In the genomic region with DNA sequence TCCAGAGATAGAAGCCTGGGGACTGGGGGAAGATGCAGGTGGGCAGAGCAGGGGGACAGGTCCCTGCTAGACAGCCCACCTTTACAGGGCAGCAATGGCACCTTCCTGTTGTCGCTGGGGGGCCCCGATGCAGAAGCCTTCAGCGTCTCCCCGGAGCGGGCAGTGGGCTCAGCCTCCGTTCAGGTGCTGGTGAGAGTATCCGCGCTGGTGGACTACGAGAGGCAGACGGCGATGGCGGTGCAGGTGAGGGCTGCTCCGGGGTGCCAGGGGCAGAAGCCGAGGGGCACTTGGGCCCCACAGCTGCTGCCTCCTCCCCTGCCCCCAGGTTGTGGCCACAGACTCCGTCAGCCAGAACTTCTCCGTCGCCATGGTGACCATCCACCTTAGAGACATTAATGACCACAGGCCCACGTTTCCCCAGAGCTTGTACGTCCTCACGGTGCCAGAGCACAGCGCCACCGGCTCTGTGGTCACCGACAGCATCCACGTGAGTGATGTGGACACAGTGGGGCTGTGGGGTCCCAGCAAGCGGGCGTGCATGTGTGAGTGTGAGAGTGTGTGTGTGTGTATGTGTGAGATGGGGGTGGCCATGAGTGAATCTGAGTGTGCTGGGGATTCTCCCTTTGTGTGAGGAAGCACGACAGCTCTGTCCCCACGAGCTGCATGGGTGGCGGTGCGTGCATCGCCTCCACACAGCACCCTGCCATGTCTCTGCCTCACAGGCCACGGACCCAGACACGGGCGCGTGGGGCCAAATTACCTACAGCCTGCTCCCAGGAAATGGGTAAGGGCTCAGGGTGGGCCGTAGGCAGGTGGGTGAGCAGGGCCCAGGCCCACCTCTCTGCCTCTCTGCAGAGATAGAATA, we compare ENCODE assay signal across 16 cellular contexts. TPM values are rescaled to one million over a fixed set of nuclear protein-coding genes. Genes with fewer than 3 reads are reported as not detected.
DNase-seq lines count a peak whose midpoint lies in the region; ATAC-seq, FAIRE-seq and TF ChIP-seq lines count a peak whose summit lies in the region.
"Had no signal": no experiment of that assay in that cellular context is flagged by ENCODE, and none has a peak within 500 bp of the region (broad histone marks: within the 10 kb centered on the region; RNA-seq: fewer than 3 reads in every experiment).

No MANE protein-coding gene starts in this region.

- H3K27ac ChIP-seq in BLaER1: no peak overlapping the region
- no peak overlapping the region for H3K27ac ChIP-seq in MM.1S (ENCODE audit: low read length)
- H3K27ac ChIP-seq in K562 (ENCODE audit: extremely low read depth, low read depth, low read length): no peak overlapping the region
- no peak overlapping the region for H3K27ac ChIP-seq in coronary artery
- H3K27ac ChIP-seq in GM23248: no peak overlapping the region
- no peak overlapping the region for H3K27ac ChIP-seq in uterus

- no peaks in the 10 kb centered on the region for H3K36me3 Mint-ChIP-seq in nephron progenitor cell (ENCODE audit: low read depth)

- TF ChIP-seq POLR2A in K562 (conservative IDR thresholded peaks at IDR 0.05) (no peak), uterus (IDR thresholded peaks at IDR 0.05) (no peak)

- H3K27me3 Mint-ChIP-seq in nephron progenitor cell (ENCODE audit: low read depth, poor library complexity): peaks cover 18% of the 10 kb centered on the region

- peak overlapping the region; percentile 62 for H3K4me2 ChIP-seq in BLaER1
- no peak overlapping the region for H3K4me2 ChIP-seq in MM.1S (ENCODE audit: low read depth, low read length)
- H3K4me2 ChIP-seq in K562 (ENCODE audit: insufficient read depth, low read length): no peak overlapping the region
- no peak overlapping the region for H3K4me2 ChIP-seq in GM23248 (ENCODE audit: unreplicated experiment)

- DNase-seq in MM.1S (no peak), K562 (ENCODE audit: extremely low read depth in 1 of 4, low spot score in 3 of 4) (no peak), nephron progenitor cell (peak; percentile 46), coronary artery (ENCODE audit: low spot score) (no peak), GM23248 (no peak), foreskin fibroblast (no peak), uterus (no peak)
- DNase-seq: KG1, NCI-H1048, NCI-H1436 treated with DMSO at 0.1 percent for 48 hours, NCI-H2081, SIG-M5 had no signal

- CTCF ChIA-PET in K562 (lab: Yijun Ruan, JAX; ENCODE audit: low intra/inter-chr PET ratio): interaction anchor here (0.6 to 1.3 kb wide), 3 partner anchors 11 to 1046 kb away, joined by 3 to 5 read pairs (median 3); no protein-coding TSS in a partner anchor

- H3K4me1 Mint-ChIP-seq in nephron progenitor cell: peaks cover 35% of the 10 kb centered on the region

- H3K36me3 ChIP-seq in BLaER1: no peaks in the 10 kb centered on the region
- no peaks in the 10 kb centered on the region for H3K36me3 ChIP-seq in MM.1S (replicated peaks; ENCODE audit: insufficient read depth, low read length)
- H3K36me3 ChIP-seq in K562 (ENCODE audit: control insufficient read depth, insufficient read depth, low read length): no peaks in the 10 kb centered on the region
- H3K36me3 ChIP-seq in GM23248 (ENCODE audit: low read depth): no peaks in the 10 kb centered on the region
- H3K36me3 ChIP-seq in uterus: no peaks in the 10 kb centered on the region

- no peaks in the 10 kb centered on the region for H4K20me1 ChIP-seq in BLaER1
- H4K20me1 ChIP-seq in MM.1S (ENCODE audit: insufficient read depth, low read length): no peaks in the 10 kb centered on the region
- H4K20me1 ChIP-seq in K562 (replicated peaks; ENCODE audit: control insufficient read depth, insufficient read depth, low read length): no peaks in the 10 kb centered on the region; the same call in 1 of the 2 replicates
- H4K20me1 ChIP-seq in GM23248 (ENCODE audit: insufficient read depth): no peaks in the 10 kb centered on the region

- 48% methylated on average over 30 of the region's 36 CpGs for WGBS in K562 (ENCODE audit: insufficient coverage, low coverage, missing lambda C conversion rate)
- 84 to 85% methylated on average over 35 to 36 of the region's 36 CpGs for WGBS in GM23248 (ENCODE audit: low coverage in 1 of 2, low lambda C conversion rate in 2 of 2, missing lambda C conversion rate in 2 of 2), 2 experiments

- in situ Hi-C loops in K562 (cut with MboI): loop anchor here (25.0 kb wide), 1 partner anchor 840 kb away; no protein-coding TSS in a partner anchor
- in situ Hi-C loops in GM23248 (cut with MboI): no loop called here

- H3K9ac ChIP-seq in BLaER1 (no peak overlapping the region), MM.1S (ENCODE audit: low read length) (no peak overlapping the region), K562 (ENCODE audit: insufficient read depth in 1 of 2, low read depth in 2 of 2, low read length in 2 of 2) (peak overlapping the region in 1 of 2 experiments; percentile 23; a peak in 1 of 4 replicates), GM23248 (no peak overlapping the region)

- H3K9me1 ChIP-seq in K562 (ENCODE audit: control insufficient read depth, insufficient read depth, low read length): no peaks in the 10 kb centered on the region

- no TSS peak for BruUV-seq in K562 (replicated peaks; lab: Mats Ljungman, UMichigan)

- H3F3A ChIP-seq in MM.1S (ENCODE audit: insufficient read depth, low read length) (no peaks in the 10 kb centered on the region), GM23248 (ENCODE audit: insufficient read depth) (no peaks in the 10 kb centered on the region)

- no peak for ATAC-seq in K562

- H3K9me3 ChIP-seq in BLaER1 (no peaks in the 10 kb centered on the region), MM.1S (replicated peaks; ENCODE audit: insufficient read depth, low read length) (no peaks in the 10 kb centered on the region), K562 (replicated peaks; ENCODE audit: control insufficient read depth, insufficient read depth, low read depth, low read length) (no peaks in the 10 kb centered on the region), GM23248 (ENCODE audit: low read depth) (no peaks in the 10 kb centered on the region), uterus (no peaks in the 10 kb centered on the region)

- no peak for TF ChIP-seq RAD21 in K562 (CRISPR knock-in tag; conservative IDR thresholded peaks at IDR 0.05 in 1 of 2, IDR thresholded peaks at IDR 0.05 in 1 of 2)

- H3K79me2 ChIP-seq in MM.1S (ENCODE audit: low read length): no peaks in the 10 kb centered on the region
- no peaks in the 10 kb centered on the region for H3K79me2 ChIP-seq in K562 (ENCODE audit: control insufficient read depth, insufficient read depth, low read length)
- no peaks in the 10 kb centered on the region for H3K79me2 ChIP-seq in GM23248 (ENCODE audit: insufficient read depth)

- no peak for FAIRE-seq in K562 (lab: Jason Lieb, UNC)

- H3K27ac Mint-ChIP-seq in nephron progenitor cell: no peak overlapping the region

- H3K27me3 ChIP-seq in BLaER1 (no peaks in the 10 kb centered on the region), MM.1S (replicated peaks; ENCODE audit: insufficient read depth, low read length) (no peaks in the 10 kb centered on the region), K562 (ENCODE audit: control insufficient read depth in 2 of 2, insufficient read depth in 2 of 2, low read length in 2 of 2) (peaks cover 10 to 25% of the 10 kb centered on the region in 2 experiments; a peak in 4 of 5 replicates), GM23248 (replicated peaks; ENCODE audit: insufficient read depth) (no peaks in the 10 kb centered on the region), uterus (no peaks in the 10 kb centered on the region)

- no peaks in the 10 kb centered on the region for H3K9me3 Mint-ChIP-seq in nephron progenitor cell
- H3K9me3 Mint-ChIP-seq: H9 had no signal

- intact Hi-C loops in K562 (cut with micrococcal nuclease): loop anchor here (10.0 kb wide), 1 partner anchor 67 kb away; a partner anchor contains a TSS
- intact Hi-C loops in uterus (cut with DNase I; ENCODE audit: low total_unique reads): no loop called here

- POLR2A ChIA-PET in K562 (lab: Yijun Ruan, JAX): no interaction called here

- no peak overlapping the region for H3K4me3 ChIP-seq in BLaER1
- no peak overlapping the region for H3K4me3 ChIP-seq in MM.1S (ENCODE audit: low read length)
- no peak overlapping the region for H3K4me3 ChIP-seq in K562
- H3K4me3 ChIP-seq in coronary artery: no peak overlapping the region
- no peak overlapping the region for H3K4me3 ChIP-seq in GM23248
- no peak overlapping the region for H3K4me3 ChIP-seq in foreskin fibroblast (ENCODE audit: low read depth in 1 of 2, low read length in 2 of 2)
- no peak overlapping the region for H3K4me3 ChIP-seq in uterus

- no peak for TF ChIP-seq CTCF in MM.1S (IDR thresholded peaks at IDR 0.05; ENCODE audit: low read length)
- TF ChIP-seq CTCF in K562 (IDR thresholded peaks at IDR 0.05 in 2 of 3, conservative IDR thresholded peaks at IDR 0.05 in 1 of 3; ENCODE audit: insufficient read depth in 2 of 3, low read depth in 1 of 3, low read length in 3 of 3): no peak
- no peak for TF ChIP-seq CTCF in nephron progenitor cell (IDR thresholded peaks at IDR 0.05)
- TF ChIP-seq CTCF in coronary artery (IDR thresholded peaks at IDR 0.05): no peak
- TF ChIP-seq CTCF in foreskin fibroblast (IDR thresholded peaks at IDR 0.05; ENCODE audit: low read depth, low read length): no peak
- no peak for TF ChIP-seq CTCF in uterus (IDR thresholded peaks at IDR 0.05)

- H3K4me1 ChIP-seq in BLaER1: peaks cover 17% of the 10 kb centered on the region
- H3K4me1 ChIP-seq in MM.1S (ENCODE audit: low read length): no peaks in the 10 kb centered on the region
- H3K4me1 ChIP-seq in K562 (replicated peaks in 1 of 2; ENCODE audit: control insufficient read depth in 2 of 2, insufficient read depth in 2 of 2, low read length in 2 of 2): peaks cover 0 to 38% of the 10 kb centered on the region in 2 experiments; a peak in 3 of 5 replicates
- H3K4me1 ChIP-seq in GM23248 (ENCODE audit: insufficient read depth): no peaks in the 10 kb centered on the region
- H3K4me1 ChIP-seq in uterus: no peaks in the 10 kb centered on the region

- H2AFZ ChIP-seq in MM.1S (ENCODE audit: low read length): 0 out of 2 replicates have a peak overlapping the region, but pooled peaks have one; percentile 42
- peak overlapping the region; percentile 58; the same call in 1 of the 2 replicates for H2AFZ ChIP-seq in K562 (ENCODE audit: low read depth, low read length)
- no peak overlapping the region for H2AFZ ChIP-seq in GM23248

- H3K9me2 ChIP-seq in MM.1S (replicated peaks; ENCODE audit: insufficient read depth, low read length) (no peaks in the 10 kb centered on the region), GM23248 (ENCODE audit: insufficient read depth) (no peaks in the 10 kb centered on the region)

- no peak overlapping the region for H3K4me3 Mint-ChIP-seq in nephron progenitor cell

- no peak for TF ChIP-seq EP300 in K562 (IDR thresholded peaks at IDR 0.05; ENCODE audit: low read length)

RNA-seq across cellular contexts. Expression of a gene that starts 28.4 kb away (rescaled TPM):
- total RNA-seq in K562 (2011; cell fraction: chromatin; rRNA removed; ENCODE audit: low replicate concordance): 1.0 TPM in 1 of 2 replicates, not detected in the other
- 0.13 and 0.17 TPM in 2 replicates for total RNA-seq in K562 (2011; cell fraction: nucleolus; rRNA removed)
- total RNA-seq in K562 (2011; cell fraction: nucleoplasm; rRNA removed): 0.15 TPM in 1 of 2 replicates, not detected in the other
- total RNA-seq in K562 (2014; rRNA removed) (0.04 and 0.09 TPM in 2 replicates), K562 (2014; rRNA removed; fragmentation: Illumina TruSeq; extraction: Trizol) (0.10 and 0.18 TPM in 2 replicates), K562 (2015; rRNA removed; fragmentation: Illumina TruSeq; extraction: Trizol) (0.22 and 0.23 TPM in 2 replicates), K562 (2021) (0.36 and 0.62 TPM in 2 replicates), uterus (under 1 TPM in 3 of 4 donors, not detected in 1; under 0.01 to 0.35 (median 0.09) TPM)
- polyA plus RNA-seq in K562 (2011; rRNA removed) (0.01 TPM in 1 of 2 replicates, not detected in the other), K562 (2014; fragmentation: Illumina TruSeq; extraction: Trizol) (0.01 and 0.04 TPM in 2 replicates), K562 (2014; fragmentation: Nextera tagmentation; extraction: Ambion mirVana) (not detected), K562 (2014; rRNA removed) (0.03 TPM in 1 of 2 replicates, not detected in the other), GM23248 (2016; fragmentation: Nextera tagmentation; extraction: Ambion mirVana) (not detected in 2 replicates)
- polyA plus RNA-seq in K562 (2011; cell fraction: cytosol; rRNA removed): not detected in 2 replicates
- polyA plus RNA-seq in K562 (2011; cell fraction: nucleus; rRNA removed): 0.06 and 0.18 TPM in 2 replicates
- 0.07 and 0.42 TPM in 2 replicates for polyA plus RNA-seq in K562 (2012)
- polyA minus RNA-seq in K562 (2011; rRNA and poly(A)+ RNA removed): not detected in 2 replicates
- polyA minus RNA-seq in K562 (2011; cell fraction: cytosol; rRNA and poly(A)+ RNA removed): 0.67 TPM in 1 of 2 replicates, not detected in the other
- polyA minus RNA-seq in K562 (2011; cell fraction: nucleus; rRNA and poly(A)+ RNA removed): 0.27 and 0.33 TPM in 2 replicates
- total RNA-seq in GM23248 (2014; rRNA removed; shearing (Covaris generic)): not detected in 2 replicates
- total RNA-seq: A673, RPMI7951 had no signal

RNA-seq across cellular contexts. Expression of a gene that starts 32.4 kb away (rescaled TPM):
- total RNA-seq in K562 (2011; cell fraction: chromatin; rRNA removed; ENCODE audit: low replicate concordance): 4.6 and 13.9 TPM in 2 replicates
- 5.5 and 8.2 TPM in 2 replicates for total RNA-seq in K562 (2011; cell fraction: nucleolus; rRNA removed)
- total RNA-seq in K562 (2011; cell fraction: nucleoplasm; rRNA removed): 3.7 and 4.8 TPM in 2 replicates
- 8.8 and 10.4 TPM in 2 replicates for total RNA-seq in K562 (2014; rRNA removed)
- 3.9 and 4.6 TPM in 2 replicates for total RNA-seq in K562 (2014; rRNA removed; fragmentation: Illumina TruSeq; extraction: Trizol)
- 4.4 and 4.7 TPM in 2 replicates for total RNA-seq in K562 (2015; rRNA removed; fragmentation: Illumina TruSeq; extraction: Trizol)
- total RNA-seq in K562 (2021): 10.7 and 11.6 TPM in 2 replicates
- polyA plus RNA-seq in K562 (2011; rRNA removed): 3.3 and 4.0 TPM in 2 replicates
- polyA plus RNA-seq in K562 (2011; cell fraction: cytosol; rRNA removed): 1.5 and 6.8 TPM in 2 replicates
- 1.5 and 3.7 TPM in 2 replicates for polyA plus RNA-seq in K562 (2011; cell fraction: nucleus; rRNA removed)
- polyA plus RNA-seq in K562 (2012): 3.5 and 4.6 TPM in 2 replicates
- polyA plus RNA-seq in K562 (2014; fragmentation: Illumina TruSeq; extraction: Trizol): 4.8 and 6.3 TPM in 2 replicates
- polyA plus RNA-seq in K562 (2014; fragmentation: Nextera tagmentation; extraction: Ambion mirVana): under 1 TPM; 0.15 to 0.22 TPM
- 5.1 and 5.8 TPM in 2 replicates for polyA plus RNA-seq in K562 (2014; rRNA removed)
- polyA minus RNA-seq in K562 (2011; rRNA and poly(A)+ RNA removed): 3.8 and 5.3 TPM in 2 replicates
- polyA minus RNA-seq in K562 (2011; cell fraction: cytosol; rRNA and poly(A)+ RNA removed): 6.5 and 7.2 TPM in 2 replicates
- polyA minus RNA-seq in K562 (2011; cell fraction: nucleus; rRNA and poly(A)+ RNA removed): 2.0 and 2.7 TPM in 2 replicates
- 4.3 and 4.8 TPM in 2 replicates for total RNA-seq in GM23248 (2014; rRNA removed; shearing (Covaris generic))
- polyA plus RNA-seq in GM23248 (2016; fragmentation: Nextera tagmentation; extraction: Ambion mirVana): 1.2 and 1.3 TPM in 2 replicates
- 1 to 10 TPM in 1 of 4 donors, under 1 TPM in 1, not detected in 2; 0.40 to 1.4 TPM for total RNA-seq in uterus

RNA-seq across cellular contexts. Expression of a gene that starts 40.3 kb away (rescaled TPM):
- total RNA-seq in K562 (2011; cell fraction: chromatin; rRNA removed; ENCODE audit: low replicate concordance): 109 and 250 TPM in 2 replicates
- total RNA-seq in K562 (2011; cell fraction: nucleolus; rRNA removed): 141 and 156 TPM in 2 replicates
- 127 and 128 TPM in 2 replicates for total RNA-seq in K562 (2011; cell fraction: nucleoplasm; rRNA removed)
- total RNA-seq in K562 (2014; rRNA removed) (14.8 and 19.7 TPM in 2 replicates), K562 (2014; rRNA removed; fragmentation: Illumina TruSeq; extraction: Trizol) (4.8 and 5.1 TPM in 2 replicates), K562 (2015; rRNA removed; fragmentation: Illumina TruSeq; extraction: Trizol) (7.2 and 7.5 TPM in 2 replicates), K562 (2021) (64.0 and 82.6 TPM in 2 replicates), uterus (10 to 100 TPM in 2 of 4 donors, 1 to 10 TPM in 2; 1.2 to 32.6 (median 9.2) TPM)
- polyA plus RNA-seq in K562 (2011; rRNA removed) (7.4 and 25.6 TPM in 2 replicates), K562 (2014; fragmentation: Illumina TruSeq; extraction: Trizol) (20.5 and 39.3 TPM in 2 replicates), K562 (2014; fragmentation: Nextera tagmentation; extraction: Ambion mirVana) (1 to 10 TPM; 1.6 to 2.5 TPM), K562 (2014; rRNA removed) (40.1 and 51.0 TPM in 2 replicates), GM23248 (2016; fragmentation: Nextera tagmentation; extraction: Ambion mirVana) (2.0 and 2.1 TPM in 2 replicates)
- 9.9 and 13.1 TPM in 2 replicates for polyA plus RNA-seq in K562 (2011; cell fraction: cytosol; rRNA removed)
- polyA plus RNA-seq in K562 (2011; cell fraction: nucleus; rRNA removed): 196 and 219 TPM in 2 replicates
- 33.9 and 73.5 TPM in 2 replicates for polyA plus RNA-seq in K562 (2012)
- polyA minus RNA-seq in K562 (2011; rRNA and poly(A)+ RNA removed): 2.8 and 3.0 TPM in 2 replicates
- 17.2 and 25.7 TPM in 2 replicates for polyA minus RNA-seq in K562 (2011; cell fraction: cytosol; rRNA and poly(A)+ RNA removed)
- 40.7 and 48.8 TPM in 2 replicates for polyA minus RNA-seq in K562 (2011; cell fraction: nucleus; rRNA and poly(A)+ RNA removed)
- total RNA-seq in GM23248 (2014; rRNA removed; shearing (Covaris generic)): 2.9 and 3.9 TPM in 2 replicates

RNA-seq across cellular contexts. Expression of a gene that starts 52.8 kb away (rescaled TPM):
- total RNA-seq in K562 (2011; cell fraction: chromatin; rRNA removed; ENCODE audit: low replicate concordance): not detected in 2 replicates
- total RNA-seq in K562 (2011; cell fraction: nucleolus; rRNA removed): not detected in 2 replicates
- not detected in 2 replicates for total RNA-seq in K562 (2011; cell fraction: nucleoplasm; rRNA removed)
- total RNA-seq in K562 (2014; rRNA removed): 0.29 TPM in 1 of 2 replicates, not detected in the other
- not detected in 2 replicates for total RNA-seq in K562 (2014; rRNA removed; fragmentation: Illumina TruSeq; extraction: Trizol)
- total RNA-seq in K562 (2015; rRNA removed; fragmentation: Illumina TruSeq; extraction: Trizol): not detected in 2 replicates
- total RNA-seq in K562 (2021): not detected in 2 replicates
- polyA plus RNA-seq in K562 (2011; rRNA removed): 0.11 TPM in 1 of 2 replicates, not detected in the other
- polyA plus RNA-seq in K562 (2011; cell fraction: cytosol; rRNA removed): 0.13 TPM in 1 of 2 replicates, not detected in the other
- 0.11 TPM in 2 replicates for polyA plus RNA-seq in K562 (2011; cell fraction: nucleus; rRNA removed)
- not detected in 2 replicates for polyA plus RNA-seq in K562 (2012)
- not detected in 2 replicates for polyA plus RNA-seq in K562 (2014; fragmentation: Illumina TruSeq; extraction: Trizol)
- not detected for polyA plus RNA-seq in K562 (2014; fragmentation: Nextera tagmentation; extraction: Ambion mirVana)
- polyA plus RNA-seq in K562 (2014; rRNA removed): not detected in 2 replicates
- not detected in 2 replicates for polyA minus RNA-seq in K562 (2011; rRNA and poly(A)+ RNA removed)
- not detected in 2 replicates for polyA minus RNA-seq in K562 (2011; cell fraction: cytosol; rRNA and poly(A)+ RNA removed)
- not detected in 2 replicates for polyA minus RNA-seq in K562 (2011; cell fraction: nucleus; rRNA and poly(A)+ RNA removed)
- total RNA-seq in GM23248 (2014; rRNA removed; shearing (Covaris generic)): not detected in 2 replicates
- not detected in 2 replicates for polyA plus RNA-seq in GM23248 (2016; fragmentation: Nextera tagmentation; extraction: Ambion mirVana)
- total RNA-seq in uterus: not detected
- total RNA-seq: A673, RPMI7951 had no signal

RNA-seq across cellular contexts. Expression of a gene that starts 52.9 kb away (rescaled TPM):
- total RNA-seq in K562 (2011; cell fraction: chromatin; rRNA removed; ENCODE audit: low replicate concordance): not detected in 2 replicates
- not detected in 2 replicates for total RNA-seq in K562 (2011; cell fraction: nucleolus; rRNA removed)
- not detected in 2 replicates for total RNA-seq in K562 (2011; cell fraction: nucleoplasm; rRNA removed)
- total RNA-seq in K562 (2014; rRNA removed) (not detected in 2 replicates), K562 (2014; rRNA removed; fragmentation: Illumina TruSeq; extraction: Trizol) (not detected in 2 replicates), K562 (2015; rRNA removed; fragmentation: Illumina TruSeq; extraction: Trizol) (not detected in 2 replicates), K562 (2021) (not detected in 2 replicates), uterus (not detected)
- polyA plus RNA-seq in K562 (2011; rRNA removed) (0.04 TPM in 1 of 2 replicates, not detected in the other), K562 (2014; fragmentation: Illumina TruSeq; extraction: Trizol) (not detected in 2 replicates), K562 (2014; fragmentation: Nextera tagmentation; extraction: Ambion mirVana) (not detected), K562 (2014; rRNA removed) (not detected in 2 replicates), GM23248 (2016; fragmentation: Nextera tagmentation; extraction: Ambion mirVana) (not detected in 2 replicates)
- not detected in 2 replicates for polyA plus RNA-seq in K562 (2011; cell fraction: cytosol; rRNA removed)
- 0.20 TPM in 1 of 2 replicates, not detected in the other for polyA plus RNA-seq in K562 (2011; cell fraction: nucleus; rRNA removed)
- not detected in 2 replicates for polyA plus RNA-seq in K562 (2012)
- polyA minus RNA-seq in K562 (2011; rRNA and poly(A)+ RNA removed): not detected in 2 replicates
- not detected in 2 replicates for polyA minus RNA-seq in K562 (2011; cell fraction: cytosol; rRNA and poly(A)+ RNA removed)
- polyA minus RNA-seq in K562 (2011; cell fraction: nucleus; rRNA and poly(A)+ RNA removed): not detected in 2 replicates
- total RNA-seq in GM23248 (2014; rRNA removed; shearing (Covaris generic)): not detected in 2 replicates
- total RNA-seq: A673, RPMI7951 had no signal
